2 cellular contexts compared by ENCODE assay signal in the genomic region with DNA sequence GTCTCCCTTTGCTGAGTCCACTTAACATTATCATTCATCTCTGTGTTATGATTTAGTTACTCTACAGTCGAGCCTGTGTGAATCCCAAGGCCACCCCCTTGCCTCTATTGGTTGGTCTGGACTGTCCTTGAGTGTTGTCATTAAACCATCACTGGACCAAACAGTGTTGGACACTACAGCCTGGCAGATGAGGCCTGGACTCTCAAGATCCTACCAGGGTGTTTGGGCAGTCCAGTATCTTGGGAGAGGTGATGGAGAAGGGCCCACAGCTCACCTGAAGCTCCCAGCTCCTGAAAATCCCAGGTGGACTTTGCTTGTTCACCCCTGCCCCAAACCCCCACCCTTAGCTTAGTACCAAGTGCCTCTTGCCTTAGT.
A peak's percentile ranks its signal among the peaks of the same experiment; 100 is the strongest.
TF ChIP-seq lines count a peak whose summit lies in the region.

No MANE protein-coding gene starts in this region.

TF ChIP-seq in GM12891, 5 proteins besides CTCF, POLR2A, EP300 and RAD21:
- TF ChIP-seq SPI1 (IDR thresholded peaks at IDR 0.05; ENCODE audit: low read depth, low read length) (no peak), POU2F2 (IDR thresholded peaks at IDR 0.05; ENCODE audit: low read depth, low read length) (no peak), TAF1 (IDR thresholded peaks at IDR 0.05; ENCODE audit: low read depth, low read length) (no peak), PAX5 (IDR thresholded peaks at IDR 0.05; ENCODE audit: insufficient read depth, low read length, severe bottlenecking) (no peak), POLR2AphosphoS5 (IDR thresholded peaks at IDR 0.05; ENCODE audit: low read depth, low read length) (no peak; the same call in 1 of the 2 replicates)

TF ChIP-seq in K562, 482 proteins besides CTCF, POLR2A, EP300 and RAD21:
- no peak for TF ChIP-seq ZNF354B (CRISPR knock-in tag; IDR thresholded peaks at IDR 0.05)
- peak; percentile 5 for TF ChIP-seq POLR2B (IDR thresholded peaks at IDR 0.05; ENCODE audit: low read depth, partially characterized antibody)
- TF ChIP-seq MCM3 (IDR thresholded peaks at IDR 0.05): no peak
- TF ChIP-seq, protein P1, sequence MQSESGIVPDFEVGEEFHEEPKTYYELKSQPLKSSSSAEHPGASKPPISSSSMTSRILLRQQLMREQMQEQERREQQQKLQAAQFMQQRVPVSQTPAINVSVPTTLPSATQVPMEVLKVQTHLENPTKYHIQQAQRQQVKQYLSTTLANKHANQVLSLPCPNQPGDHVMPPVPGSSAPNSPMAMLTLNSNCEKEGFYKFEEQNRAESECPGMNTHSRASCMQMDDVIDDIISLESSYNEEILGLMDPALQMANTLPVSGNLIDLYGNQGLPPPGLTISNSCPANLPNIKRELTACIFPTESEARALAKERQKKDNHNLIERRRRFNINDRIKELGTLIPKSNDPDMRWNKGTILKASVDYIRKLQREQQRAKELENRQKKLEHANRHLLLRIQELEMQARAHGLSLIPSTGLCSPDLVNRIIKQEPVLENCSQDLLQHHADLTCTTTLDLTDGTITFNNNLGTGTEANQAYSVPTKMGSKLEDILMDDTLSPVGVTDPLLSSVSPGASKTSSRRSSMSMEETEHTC (IDR thresholded peaks at IDR 0.05): no peak
- no peak for TF ChIP-seq LARP7 (IDR thresholded peaks at IDR 0.05)
- TF ChIP-seq SUPT5H (IDR thresholded peaks at IDR 0.05): peak; percentile 5; the same call in 1 of the 2 replicates
- 0 out of 2 replicates have a peak, but pooled peaks have one; percentile 2 for TF ChIP-seq POLR2AphosphoS2 (IDR thresholded peaks at IDR 0.05; ENCODE audit: low read length)
- no peak for TF ChIP-seq ZNF140 (CRISPR knock-in tag; IDR thresholded peaks at IDR 0.05)
- no peak for TF ChIP-seq USF1 (CRISPR knock-in tag; IDR thresholded peaks at IDR 0.05)
- TF ChIP-seq NFE2L1 (tag; IDR thresholded peaks at IDR 0.05; ENCODE audit: borderline replicate concordance, low read depth): no peak
- TF ChIP-seq MECOM (CRISPR knock-in tag; IDR thresholded peaks at IDR 0.05): no peak
- no peak for TF ChIP-seq MAFG (tag; conservative IDR thresholded peaks at IDR 0.05)
- TF ChIP-seq, protein P2, sequence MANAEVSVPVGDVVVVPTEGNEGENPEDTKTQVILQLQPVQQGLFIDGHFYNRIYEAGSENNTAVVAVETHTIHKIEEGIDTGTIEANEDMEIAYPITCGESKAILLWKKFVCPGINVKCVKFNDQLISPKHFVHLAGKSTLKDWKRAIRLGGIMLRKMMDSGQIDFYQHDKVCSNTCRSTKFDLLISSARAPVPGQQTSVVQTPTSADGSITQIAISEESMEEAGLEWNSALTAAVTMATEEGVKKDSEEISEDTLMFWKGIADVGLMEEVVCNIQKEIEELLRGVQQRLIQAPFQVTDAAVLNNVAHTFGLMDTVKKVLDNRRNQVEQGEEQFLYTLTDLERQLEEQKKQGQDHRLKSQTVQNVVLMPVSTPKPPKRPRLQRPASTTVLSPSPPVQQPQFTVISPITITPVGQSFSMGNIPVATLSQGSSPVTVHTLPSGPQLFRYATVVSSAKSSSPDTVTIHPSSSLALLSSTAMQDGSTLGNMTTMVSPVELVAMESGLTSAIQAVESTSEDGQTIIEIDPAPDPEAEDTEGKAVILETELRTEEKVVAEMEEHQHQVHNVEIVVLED (CRISPR knock-in tag; IDR thresholded peaks at IDR 0.05): no peak
- no peak for TF ChIP-seq ZBTB26 (CRISPR knock-in tag; IDR thresholded peaks at IDR 0.05)
- TF ChIP-seq CXXC5 (CRISPR knock-in tag; IDR thresholded peaks at IDR 0.05): no peak
